1 cellular context compared by ENCODE assay signal in the genomic region with DNA sequence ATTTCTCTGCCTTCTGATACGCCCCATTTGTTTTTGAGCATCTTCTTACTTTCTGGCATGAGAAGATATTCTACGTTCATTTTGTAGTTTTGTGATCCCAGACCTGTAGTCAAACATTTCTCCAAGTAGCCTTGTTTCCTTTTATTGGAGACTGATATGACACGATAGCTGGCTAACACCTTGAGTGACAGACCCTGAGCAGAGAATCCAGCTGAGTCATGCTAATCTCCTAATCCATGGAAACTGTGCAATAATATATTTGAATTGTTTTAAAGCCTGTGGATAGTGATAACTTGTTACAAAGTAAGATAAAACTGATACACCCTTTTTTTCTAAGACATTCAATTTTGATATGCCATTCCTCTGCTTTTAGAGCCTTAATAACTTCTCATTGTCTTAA.
TF ChIP-seq lines count a peak whose summit lies in the region.

No MANE protein-coding gene starts in this region.

TF ChIP-seq in GM23338, 12 proteins besides CTCF, POLR2A, EP300 and RAD21 (continued from another document):
- TF ChIP-seq, protein P1, sequence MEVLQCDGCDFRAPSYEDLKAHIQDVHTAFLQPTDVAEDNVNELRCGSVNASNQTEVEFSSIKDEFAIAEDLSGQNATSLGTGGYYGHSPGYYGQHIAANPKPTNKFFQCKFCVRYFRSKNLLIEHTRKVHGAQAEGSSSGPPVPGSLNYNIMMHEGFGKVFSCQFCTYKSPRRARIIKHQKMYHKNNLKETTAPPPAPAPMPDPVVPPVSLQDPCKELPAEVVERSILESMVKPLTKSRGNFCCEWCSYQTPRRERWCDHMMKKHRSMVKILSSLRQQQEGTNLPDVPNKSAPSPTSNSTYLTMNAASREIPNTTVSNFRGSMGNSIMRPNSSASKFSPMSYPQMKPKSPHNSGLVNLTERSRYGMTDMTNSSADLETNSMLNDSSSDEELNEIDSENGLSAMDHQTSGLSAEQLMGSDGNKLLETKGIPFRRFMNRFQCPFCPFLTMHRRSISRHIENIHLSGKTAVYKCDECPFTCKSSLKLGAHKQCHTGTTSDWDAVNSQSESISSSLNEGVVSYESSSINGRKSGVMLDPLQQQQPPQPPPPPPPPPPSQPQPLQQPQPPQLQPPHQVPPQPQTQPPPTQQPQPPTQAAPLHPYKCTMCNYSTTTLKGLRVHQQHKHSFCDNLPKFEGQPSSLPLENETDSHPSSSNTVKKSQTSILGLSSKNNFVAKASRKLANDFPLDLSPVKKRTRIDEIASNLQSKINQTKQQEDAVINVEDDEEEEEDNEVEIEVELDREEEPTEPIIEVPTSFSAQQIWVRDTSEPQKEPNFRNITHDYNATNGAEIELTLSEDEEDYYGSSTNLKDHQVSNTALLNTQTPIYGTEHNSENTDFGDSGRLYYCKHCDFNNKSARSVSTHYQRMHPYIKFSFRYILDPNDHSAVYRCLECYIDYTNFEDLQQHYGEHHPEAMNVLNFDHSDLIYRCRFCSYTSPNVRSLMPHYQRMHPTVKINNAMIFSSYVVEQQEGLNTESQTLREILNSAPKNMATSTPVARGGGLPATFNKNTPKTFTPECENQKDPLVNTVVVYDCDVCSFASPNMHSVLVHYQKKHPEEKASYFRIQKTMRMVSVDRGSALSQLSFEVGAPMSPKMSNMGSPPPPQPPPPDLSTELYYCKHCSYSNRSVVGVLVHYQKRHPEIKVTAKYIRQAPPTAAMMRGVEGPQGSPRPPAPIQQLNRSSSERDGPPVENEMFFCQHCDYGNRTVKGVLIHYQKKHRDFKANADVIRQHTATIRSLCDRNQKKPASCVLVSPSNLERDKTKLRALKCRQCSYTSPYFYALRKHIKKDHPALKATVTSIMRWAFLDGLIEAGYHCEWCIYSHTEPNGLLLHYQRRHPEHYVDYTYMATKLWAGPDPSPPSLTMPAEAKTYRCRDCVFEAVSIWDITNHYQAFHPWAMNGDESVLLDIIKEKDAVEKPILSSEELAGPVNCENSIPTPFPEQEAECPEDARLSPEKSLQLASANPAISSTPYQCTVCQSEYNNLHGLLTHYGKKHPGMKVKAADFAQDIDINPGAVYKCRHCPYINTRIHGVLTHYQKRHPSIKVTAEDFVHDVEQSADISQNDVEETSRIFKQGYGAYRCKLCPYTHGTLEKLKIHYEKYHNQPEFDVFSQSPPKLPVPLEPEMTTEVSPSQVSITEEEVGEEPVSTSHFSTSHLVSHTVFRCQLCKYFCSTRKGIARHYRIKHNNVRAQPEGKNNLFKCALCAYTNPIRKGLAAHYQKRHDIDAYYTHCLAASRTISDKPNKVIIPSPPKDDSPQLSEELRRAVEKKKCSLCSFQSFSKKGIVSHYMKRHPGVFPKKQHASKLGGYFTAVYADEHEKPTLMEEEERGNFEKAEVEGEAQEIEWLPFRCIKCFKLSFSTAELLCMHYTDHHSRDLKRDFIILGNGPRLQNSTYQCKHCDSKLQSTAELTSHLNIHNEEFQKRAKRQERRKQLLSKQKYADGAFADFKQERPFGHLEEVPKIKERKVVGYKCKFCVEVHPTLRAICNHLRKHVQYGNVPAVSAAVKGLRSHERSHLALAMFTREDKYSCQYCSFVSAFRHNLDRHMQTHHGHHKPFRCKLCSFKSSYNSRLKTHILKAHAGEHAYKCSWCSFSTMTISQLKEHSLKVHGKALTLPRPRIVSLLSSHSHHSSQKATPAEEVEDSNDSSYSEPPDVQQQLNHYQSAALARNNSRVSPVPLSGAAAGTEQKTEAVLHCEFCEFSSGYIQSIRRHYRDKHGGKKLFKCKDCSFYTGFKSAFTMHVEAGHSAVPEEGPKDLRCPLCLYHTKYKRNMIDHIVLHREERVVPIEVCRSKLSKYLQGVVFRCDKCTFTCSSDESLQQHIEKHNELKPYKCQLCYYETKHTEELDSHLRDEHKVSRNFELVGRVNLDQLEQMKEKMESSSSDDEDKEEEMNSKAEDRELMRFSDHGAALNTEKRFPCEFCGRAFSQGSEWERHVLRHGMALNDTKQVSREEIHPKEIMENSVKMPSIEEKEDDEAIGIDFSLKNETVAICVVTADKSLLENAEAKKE (CRISPR knock-in tag; IDR thresholded peaks at IDR 0.05) = no peak
- TF ChIP-seq, protein P2, sequence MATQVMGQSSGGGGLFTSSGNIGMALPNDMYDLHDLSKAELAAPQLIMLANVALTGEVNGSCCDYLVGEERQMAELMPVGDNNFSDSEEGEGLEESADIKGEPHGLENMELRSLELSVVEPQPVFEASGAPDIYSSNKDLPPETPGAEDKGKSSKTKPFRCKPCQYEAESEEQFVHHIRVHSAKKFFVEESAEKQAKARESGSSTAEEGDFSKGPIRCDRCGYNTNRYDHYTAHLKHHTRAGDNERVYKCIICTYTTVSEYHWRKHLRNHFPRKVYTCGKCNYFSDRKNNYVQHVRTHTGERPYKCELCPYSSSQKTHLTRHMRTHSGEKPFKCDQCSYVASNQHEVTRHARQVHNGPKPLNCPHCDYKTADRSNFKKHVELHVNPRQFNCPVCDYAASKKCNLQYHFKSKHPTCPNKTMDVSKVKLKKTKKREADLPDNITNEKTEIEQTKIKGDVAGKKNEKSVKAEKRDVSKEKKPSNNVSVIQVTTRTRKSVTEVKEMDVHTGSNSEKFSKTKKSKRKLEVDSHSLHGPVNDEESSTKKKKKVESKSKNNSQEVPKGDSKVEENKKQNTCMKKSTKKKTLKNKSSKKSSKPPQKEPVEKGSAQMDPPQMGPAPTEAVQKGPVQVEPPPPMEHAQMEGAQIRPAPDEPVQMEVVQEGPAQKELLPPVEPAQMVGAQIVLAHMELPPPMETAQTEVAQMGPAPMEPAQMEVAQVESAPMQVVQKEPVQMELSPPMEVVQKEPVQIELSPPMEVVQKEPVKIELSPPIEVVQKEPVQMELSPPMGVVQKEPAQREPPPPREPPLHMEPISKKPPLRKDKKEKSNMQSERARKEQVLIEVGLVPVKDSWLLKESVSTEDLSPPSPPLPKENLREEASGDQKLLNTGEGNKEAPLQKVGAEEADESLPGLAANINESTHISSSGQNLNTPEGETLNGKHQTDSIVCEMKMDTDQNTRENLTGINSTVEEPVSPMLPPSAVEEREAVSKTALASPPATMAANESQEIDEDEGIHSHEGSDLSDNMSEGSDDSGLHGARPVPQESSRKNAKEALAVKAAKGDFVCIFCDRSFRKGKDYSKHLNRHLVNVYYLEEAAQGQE (IDR thresholded peaks at IDR 0.05; ENCODE audit: unreplicated experiment) = no peak
- TF ChIP-seq, protein P3, sequence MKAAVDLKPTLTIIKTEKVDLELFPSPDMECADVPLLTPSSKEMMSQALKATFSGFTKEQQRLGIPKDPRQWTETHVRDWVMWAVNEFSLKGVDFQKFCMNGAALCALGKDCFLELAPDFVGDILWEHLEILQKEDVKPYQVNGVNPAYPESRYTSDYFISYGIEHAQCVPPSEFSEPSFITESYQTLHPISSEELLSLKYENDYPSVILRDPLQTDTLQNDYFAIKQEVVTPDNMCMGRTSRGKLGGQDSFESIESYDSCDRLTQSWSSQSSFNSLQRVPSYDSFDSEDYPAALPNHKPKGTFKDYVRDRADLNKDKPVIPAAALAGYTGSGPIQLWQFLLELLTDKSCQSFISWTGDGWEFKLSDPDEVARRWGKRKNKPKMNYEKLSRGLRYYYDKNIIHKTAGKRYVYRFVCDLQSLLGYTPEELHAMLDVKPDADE (IDR thresholded peaks at IDR 0.05) = no peak
- no peak for TF ChIP-seq ZNF114 (CRISPR knock-in tag; IDR thresholded peaks at IDR 0.05)
- TF ChIP-seq ZNF331 (CRISPR knock-in tag; IDR thresholded peaks at IDR 0.05; ENCODE audit: low read depth) = no peak
